ENCODE assay signal across 19 cellular contexts in the genomic region with DNA sequence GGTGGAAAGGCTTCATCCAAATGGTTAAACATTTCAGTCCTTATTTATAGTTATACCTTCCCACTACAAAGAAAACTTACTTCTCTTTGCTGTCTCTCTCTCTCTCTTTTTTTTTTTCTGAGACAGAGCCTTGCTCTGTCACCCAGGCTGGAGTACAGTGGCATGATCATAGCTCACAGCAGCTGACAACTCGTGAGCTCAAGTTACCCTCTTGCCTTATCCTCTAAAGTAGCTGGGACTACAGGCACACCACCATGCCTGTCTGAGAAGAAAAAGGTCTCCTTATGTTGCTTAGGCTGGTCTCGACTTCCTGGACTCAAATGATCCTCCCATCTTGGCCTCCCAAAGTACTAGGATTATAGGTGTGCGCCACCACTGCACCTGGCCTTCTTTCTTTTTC. TPM values are rescaled to one million over a fixed set of nuclear protein-coding genes. Genes with fewer than 3 reads are reported as not detected.
DNase-seq lines count a peak whose midpoint lies in the region; ATAC-seq and TF ChIP-seq lines count a peak whose summit lies in the region.
"Had no signal": no experiment of that assay in that cellular context is flagged by ENCODE, and none has a peak within 500 bp of the region (broad histone marks: within the 10 kb centered on the region; RNA-seq: fewer than 3 reads in every experiment).

No MANE protein-coding gene starts in this region.

- H3K9me3 Mint-ChIP-seq in nephron progenitor cell, result peaks cover 4% of the 10 kb centered on the region
- H3K9me3 Mint-ChIP-seq: CD4-positive, alpha-beta T cell; HFFc6 had no signal

- no peak overlapping the region for H3K4me3 Mint-ChIP-seq in nephron progenitor cell
- H3K4me3 Mint-ChIP-seq: CD4-positive, alpha-beta T cell; HFFc6 had no signal

- no peak for TF ChIP-seq CTCF in nephron progenitor cell (IDR thresholded peaks at IDR 0.05)

- no peak for ATAC-seq in HG02884 (IDR thresholded peaks at IDR 0.05; ENCODE audit: unreplicated experiment)
- ATAC-seq: A549, HCT116, HepG2 had no signal

- in situ Hi-C loops in SK-MEL-5 (cut with HindIII; ENCODE audit: low pct_unique_long_range_greater_than_20kb, low sequenced_read_pairs), result no loop called here

- H3K27me3 Mint-ChIP-seq in nephron progenitor cell (ENCODE audit: low read depth, poor library complexity), result peaks cover 8% of the 10 kb centered on the region

- peak; percentile 20 for DNase-seq in DMS53 (lab: John Stamatoyannopoulos, UW)
- no peak for DNase-seq in DMS53 treated with DMSO at 0.1 percent for 48 hours (lab: John Stamatoyannopoulos, UW; ENCODE audit: unreplicated experiment)
- DNase-seq in NCI-H128 (lab: John Stamatoyannopoulos, UW; ENCODE audit: unreplicated experiment), result peak; percentile 0
- peak; percentile 20 for DNase-seq in SK-MEL-5 (ENCODE audit: low read depth, low spot score)
- DNase-seq in nephron progenitor cell, result no peak
- DNase-seq in stimulated activated naive CD4-positive, alpha-beta T cell treated with Interleukin-2 at 50 U/mL for 16 hours (lab: John Stamatoyannopoulos, UW), result no peak
- DNase-seq: AML-193; Caco-2; CD4-positive, alpha-beta T cell; DMS79 treated with DMSO at 0.1 percent for 48 hours; GF-D8; GOT3; H7; HFFc6 had no signal

- no peaks in the 10 kb centered on the region for H3K36me3 Mint-ChIP-seq in nephron progenitor cell (ENCODE audit: low read depth)

- peaks cover 14% of the 10 kb centered on the region for H3K4me1 Mint-ChIP-seq in nephron progenitor cell

- peak overlapping the region; percentile 26 for H3K27ac Mint-ChIP-seq in nephron progenitor cell
- H3K27ac Mint-ChIP-seq: CD4-positive, alpha-beta T cell; HFFc6 had no signal

RNA-seq across cellular contexts. Expression of a gene that starts 32.3 kb away (rescaled TPM):
- total RNA-seq in SK-MEL-5 (2014; rRNA removed; shearing (Covaris generic)), result 87.8 and 94.5 TPM in 2 replicates
- polyA plus RNA-seq in SK-MEL-5 (2015; cell fraction: cytosol; rRNA removed), result 65.5 and 80.0 TPM in 2 replicates
- polyA plus RNA-seq in SK-MEL-5 (2015; cell fraction: nucleus; rRNA removed), result 31.0 and 51.1 TPM in 2 replicates

RNA-seq across cellular contexts. Expression of a gene that starts 54.2 kb away (rescaled TPM):
- 0.11 and 0.13 TPM in 2 replicates for total RNA-seq in SK-MEL-5 (2014; rRNA removed; shearing (Covaris generic))
- 0.31 and 0.65 TPM in 2 replicates for polyA plus RNA-seq in SK-MEL-5 (2015; cell fraction: cytosol; rRNA removed)
- polyA plus RNA-seq in SK-MEL-5 (2015; cell fraction: nucleus; rRNA removed), result not detected in 2 replicates
- total RNA-seq: CD4-positive, alpha-beta T cell; HepG2; HFFc6 had no signal
- polyA plus RNA-seq: BJ, HepG2 had no signal

Comparison
In these comparisons a context has a peak if more than half of its experiments do, and no peak if none do; other contexts are left out.
1. DNase-seq: peak in DMS53 (single experiment), NCI-H128 (single experiment) and SK-MEL-5 (single experiment); none in DMS53 treated with DMSO at 0.1 percent for 48 hours (single experiment), nephron progenitor cell (single experiment) and stimulated activated naive CD4-positive, alpha-beta T cell treated with Interleukin-2 at 50 U/mL for 16 hours (single experiment).